In genomic region chr3:123444023-123444422, GRCh38 we compare ENCODE assay signal across 17 cellular contexts. TPM values are rescaled to one million over a fixed set of nuclear protein-coding genes. Genes with fewer than 3 reads are reported as not detected.
DNase-seq lines count a peak whose midpoint lies in the region; ATAC-seq and TF ChIP-seq lines count a peak whose summit lies in the region.
"Had no signal": no experiment of that assay in that cellular context is flagged by ENCODE, and none has a peak within 500 bp of the region (broad histone marks: within the 10 kb centered on the region; RNA-seq: fewer than 3 reads in every experiment).

No MANE protein-coding gene starts in this region.

- no peaks in the 10 kb centered on the region for H3K9me3 Mint-ChIP-seq in endothelial cell (ENCODE audit: unreplicated experiment)
- no peaks in the 10 kb centered on the region for H3K9me3 Mint-ChIP-seq in activated naive CD8-positive, alpha-beta T cell treated with anti-CD3 and anti-CD28 coated beads, Interleukin-2, amount 50 U/mL, for 24 hours
- H3K9me3 Mint-ChIP-seq: GM23338, memory B cell had no signal

- H3K9me3 ChIP-seq in muscle layer of colon (ENCODE audit: low read length): no peaks in the 10 kb centered on the region
- H3K9me3 ChIP-seq: breast epithelium had no signal

- H3K36me3 ChIP-seq in muscle layer of colon (ENCODE audit: insufficient read depth, low read length): no peaks in the 10 kb centered on the region
- H3K36me3 ChIP-seq: breast epithelium had no signal

- ATAC-seq in activated naive CD8-positive, alpha-beta T cell treated with anti-CD3 and anti-CD28 coated beads, Interleukin-2, amount 50 U/mL, for 24 hours: no peak
- ATAC-seq: GM23338 had no signal

- DNase-seq in Ammon's horn (ENCODE audit: low spot score) (peak; percentile 89), NCI-H1694 treated with DMSO at 0.1 percent for 48 hours (lab: John Stamatoyannopoulos, UW) (peak; percentile 90), dorsolateral prefrontal cortex (peak in 6 of 10 donors; percentile 53 to 88 (median 62)), erythroblast (lab: John Stamatoyannopoulos, UW) (no peak), endothelial cell (ENCODE audit: low spot score) (no peak)
- no peak for DNase-seq in activated naive CD8-positive, alpha-beta T cell treated with anti-CD3 and anti-CD28 coated beads, Interleukin-2, amount 50 U/mL, for 24 hours
- no peak for DNase-seq in activated CD4-positive, CD25-positive, alpha-beta regulatory T cell (lab: John Stamatoyannopoulos, UW)
- DNase-seq: activated CD4-positive, alpha-beta T cell treated with anti-CD3 and anti-CD28 coated beads, Interleukin-2, amount 50 U/mL, for 48 hours; activated effector memory CD4-positive, alpha-beta T cell treated with Interleukin-2 at 50 U/mL for 16 hours; NCI-H510A; stimulated activated CD4-positive, alpha-beta T cell treated with anti-CD3 and anti-CD28 coated beads, Interleukin-2, amount 100 ng/mL, for 24 hours had no signal

- peaks cover 4% of the 10 kb centered on the region for H3K36me3 Mint-ChIP-seq in endothelial cell (ENCODE audit: low read depth, unreplicated experiment)
- H3K36me3 Mint-ChIP-seq in activated naive CD8-positive, alpha-beta T cell treated with anti-CD3 and anti-CD28 coated beads, Interleukin-2, amount 50 U/mL, for 24 hours (ENCODE audit: low read depth): no peaks in the 10 kb centered on the region
- H3K36me3 Mint-ChIP-seq: memory B cell had no signal

- no peaks in the 10 kb centered on the region for H3K27me3 ChIP-seq in dorsolateral prefrontal cortex
- no peaks in the 10 kb centered on the region for H3K27me3 ChIP-seq in muscle layer of colon (ENCODE audit: control insufficient read depth in 1 of 2, insufficient read depth in 2 of 2, low read length in 2 of 2)

- no peak overlapping the region for H3K27ac Mint-ChIP-seq in endothelial cell (ENCODE audit: unreplicated experiment)
- H3K27ac Mint-ChIP-seq in activated naive CD8-positive, alpha-beta T cell treated with anti-CD3 and anti-CD28 coated beads, Interleukin-2, amount 50 U/mL, for 24 hours: no peak overlapping the region
- H3K27ac Mint-ChIP-seq: GM23338, memory B cell, progenitor cell of endocrine pancreas had no signal

- peaks cover 11% of the 10 kb centered on the region for H3K27me3 Mint-ChIP-seq in endothelial cell (ENCODE audit: unreplicated experiment)
- H3K27me3 Mint-ChIP-seq in activated naive CD8-positive, alpha-beta T cell treated with anti-CD3 and anti-CD28 coated beads, Interleukin-2, amount 50 U/mL, for 24 hours: peaks cover 48% of the 10 kb centered on the region

- H3K4me1 ChIP-seq in muscle layer of colon (ENCODE audit: insufficient read depth, low read length): peaks cover 29% of the 10 kb centered on the region
- H3K4me1 ChIP-seq: breast epithelium had no signal

- no peak overlapping the region for H3K4me3 Mint-ChIP-seq in endothelial cell (ENCODE audit: unreplicated experiment)
- no peak overlapping the region for H3K4me3 Mint-ChIP-seq in activated naive CD8-positive, alpha-beta T cell treated with anti-CD3 and anti-CD28 coated beads, Interleukin-2, amount 50 U/mL, for 24 hours
- H3K4me3 Mint-ChIP-seq: GM23338, memory B cell had no signal

- TF ChIP-seq CTCF in dorsolateral prefrontal cortex (IDR thresholded peaks at IDR 0.05 in 54 of 56, conservative IDR thresholded peaks at IDR 0.05 in 2 of 56; ENCODE audit: low read depth in 1 of 56, partially characterized antibody in 56 of 56) (peak in 4 of 56 donors; percentile 11 to 24 (median 18)), endothelial cell (IDR thresholded peaks at IDR 0.05; ENCODE audit: unreplicated experiment) (no peak)

- peak overlapping the region in 55 of 59 donors; percentile 1 to 85 (median 61) for H3K4me3 ChIP-seq in dorsolateral prefrontal cortex
- peak overlapping the region in 1 of 2 donors; percentile 59 for H3K4me3 ChIP-seq in muscle layer of colon (ENCODE audit: low read depth in 1 of 2, low read length in 2 of 2)
- H3K4me3 ChIP-seq: breast epithelium, GM23338 had no signal

- H3K9ac ChIP-seq in muscle layer of colon (ENCODE audit: low read length): no peak overlapping the region

- peaks cover 20% of the 10 kb centered on the region for H3K4me1 Mint-ChIP-seq in endothelial cell (ENCODE audit: unreplicated experiment)
- H3K4me1 Mint-ChIP-seq in activated naive CD8-positive, alpha-beta T cell treated with anti-CD3 and anti-CD28 coated beads, Interleukin-2, amount 50 U/mL, for 24 hours: no peaks in the 10 kb centered on the region
- H3K4me1 Mint-ChIP-seq: memory B cell had no signal

- H3K27ac ChIP-seq in dorsolateral prefrontal cortex: peak overlapping the region; percentile 78 to 100 (median 95)
- H3K27ac ChIP-seq in muscle layer of colon (ENCODE audit: low read depth, low read length): peak overlapping the region; percentile 41
- H3K27ac ChIP-seq: breast epithelium, HL-60 had no signal

- TF ChIP-seq POLR2A in erythroblast (IDR thresholded peaks at IDR 0.05; ENCODE audit: low read length): no peak

- intact Hi-C loops in dorsolateral prefrontal cortex (cut with DNase I): loop anchor here (2.0 kb wide), 3 partner anchors 19 to 113 kb away; no protein-coding TSS in a partner anchor

RNA-seq across cellular contexts. Expression of gene ADCY5, which starts 4.9 kb away (rescaled TPM):
- total RNA-seq in dorsolateral prefrontal cortex (10 to 100 TPM; 54.5 to 98.2 (median 76.9) TPM), endothelial cell (ENCODE audit: unreplicated experiment) (1.0 TPM)

Comparison
In these comparisons a context has a peak if more than half of its experiments do, and no peak if none do; other contexts are left out.
1. DNase-seq: peak in Ammon's horn (single experiment), NCI-H1694 treated with DMSO at 0.1 percent for 48 hours (single experiment) and dorsolateral prefrontal cortex (6 of 10); none in erythroblast (0 of 2), endothelial cell (single experiment), activated naive CD8-positive, alpha-beta T cell treated with anti-CD3 and anti-CD28 coated beads, Interleukin-2, amount 50 U/mL, for 24 hours (single experiment) and activated CD4-positive, CD25-positive, alpha-beta regulatory T cell (0 of 4).
2. RNA of gene ADCY5, which starts 4.9 kb away (total RNA-seq): 54.5 to 98.2 TPM in dorsolateral prefrontal cortex; 1.0 TPM in endothelial cell (single experiment); every median in the first group is over 10 times any median in the second.